In genomic region chr5:115511632-115512031, GRCh38 we compare ENCODE assay signal across 30 cellular contexts. TPM values are rescaled to one million over a fixed set of nuclear protein-coding genes. Genes with fewer than 3 reads are reported as not detected.
A peak's percentile ranks its signal among the peaks of the same experiment; 100 is the strongest.
DNase-seq lines count a peak whose midpoint lies in the region; TF ChIP-seq lines count a peak whose summit lies in the region.
"Had no signal": no experiment of that assay in that cellular context is flagged by ENCODE, and none has a peak within 500 bp of the region (broad histone marks: within the 10 kb centered on the region; RNA-seq: fewer than 3 reads in every experiment).

No MANE protein-coding gene starts in this region.

- TF ChIP-seq CTCF in Calu3 (IDR thresholded peaks at IDR 0.05; ENCODE audit: unreplicated experiment): no peak
- TF ChIP-seq CTCF in HEK293 (tag by site-specific recombination; IDR thresholded peaks at IDR 0.05): no peak

- H3K36me3 ChIP-seq in HEK293 (ENCODE audit: control insufficient read depth in 2 of 2, insufficient read depth in 1 of 2, low read length in 2 of 2): no peaks in the 10 kb centered on the region
- H3K36me3 ChIP-seq: BE2C, BLaER1 had no signal

- H3K4me3 ChIP-seq in HEK293 (ENCODE audit: low read depth, low read length): no peak overlapping the region
- H3K4me3 ChIP-seq: A549; BLaER1; BLaER1 treated with 17β-estradiol and CSF1 and Interleukin-3, amounts not matched to agents 10 nM and 100 nM had no signal

- H3K9me3 ChIP-seq in HEK293 (ENCODE audit: control insufficient read depth, insufficient read depth, low read depth, low read length): no peaks in the 10 kb centered on the region
- H3K9me3 ChIP-seq: A549; BE2C; BLaER1; BLaER1 treated with 17β-estradiol and CSF1 and Interleukin-3, amounts not matched to agents 10 nM and 100 nM; Caco-2 had no signal

- intact Hi-C loops in Calu3 (cut with micrococcal nuclease; ENCODE audit: unreplicated experiment): no loop called here

- POLR2A ChIA-PET in HEK293 (lab: Yijun Ruan, JAX): no interaction called here

- CTCF ChIA-PET in Calu3 (lab: Charles Lee): no interaction called here
- CTCF ChIA-PET in HEK293 (lab: Yijun Ruan, JAX): interaction anchor here (0.7 kb wide), 1 partner anchor 1234 kb away, joined by 3 read pairs; no protein-coding TSS in a partner anchor

- BruUV-seq in Calu3 (replicated peaks; lab: Mats Ljungman, UMichigan): no TSS peak

- H3K4me1 Mint-ChIP-seq in Calu3 (ENCODE audit: low read depth, unreplicated experiment): peaks cover 14% of the 10 kb centered on the region
- H3K4me1 Mint-ChIP-seq: B cell; CD14-positive monocyte; CD4-positive, alpha-beta memory T cell; CD8-positive, alpha-beta memory T cell had no signal

- no peaks in the 10 kb centered on the region for H3K27me3 Mint-ChIP-seq in Calu3 (ENCODE audit: unreplicated experiment)
- H3K27me3 Mint-ChIP-seq: CD4-positive, alpha-beta memory T cell had no signal

- no peaks in the 10 kb centered on the region for H3K4me1 ChIP-seq in HEK293 (ENCODE audit: control insufficient read depth, insufficient read depth, low read length)
- H3K4me1 ChIP-seq: BLaER1; BLaER1 treated with 17β-estradiol and CSF1 and Interleukin-3, amounts not matched to agents 10 nM and 100 nM; Caco-2 had no signal

- H3K27ac ChIP-seq in HEK293 (ENCODE audit: extremely low read depth, low read depth, low read length): no peak overlapping the region
- H3K27ac ChIP-seq: 22Rv1; A549; BLaER1; BLaER1 treated with 17β-estradiol and CSF1 and Interleukin-3, amounts not matched to agents 10 nM and 100 nM; C4-2B had no signal

- H3K9me3 Mint-ChIP-seq in Calu3 (ENCODE audit: low read depth, unreplicated experiment): peaks cover 8% of the 10 kb centered on the region
- H3K9me3 Mint-ChIP-seq: CD4-positive, alpha-beta T cell; CD8-positive, alpha-beta memory T cell had no signal

- peaks cover 44% of the 10 kb centered on the region for H3K36me3 Mint-ChIP-seq in Calu3 (ENCODE audit: insufficient read depth, unreplicated experiment)
- H3K36me3 Mint-ChIP-seq: CD4-positive, CD25-positive, alpha-beta regulatory T cell had no signal

- H3K27ac Mint-ChIP-seq in Calu3 (ENCODE audit: unreplicated experiment): peak overlapping the region; percentile 0
- H3K27ac Mint-ChIP-seq: B cell; CD14-positive monocyte; CD4-positive, alpha-beta memory T cell; CD4-positive, alpha-beta T cell; CD4-positive, CD25-positive, alpha-beta regulatory T cell; CD8-positive, alpha-beta T cell had no signal

- no peak for DNase-seq in Calu3
- DNase-seq in stimulated activated naive CD4-positive, alpha-beta T cell treated with Interleukin-2 at 50 U/mL for 16 hours (lab: John Stamatoyannopoulos, UW): no peak
- DNase-seq in amygdala (lab: John Stamatoyannopoulos, UW): no peak
- DNase-seq: 8988T; ACHN; AML-193; BE2C; C1 segment of cervical spinal cord; Caco-2; CD4-positive, alpha-beta memory T cell; CD4-positive, alpha-beta T cell; CD4-positive, CD25-positive, alpha-beta regulatory T cell; CD8-positive, alpha-beta memory T cell; CD8-positive, alpha-beta T cell; COR-L47; DMS 273 treated with DMSO at 0.1 percent for 48 hours; DMS153; DMS53; DMS79; DMS79 treated with DMSO at 0.1 percent for 48 hours; DND-41; EL had no signal

- H3K4me3 Mint-ChIP-seq in Calu3 (ENCODE audit: low read depth, unreplicated experiment): no peak overlapping the region
- H3K4me3 Mint-ChIP-seq: B cell; CD14-positive monocyte; CD4-positive, alpha-beta memory T cell; CD4-positive, alpha-beta T cell; CD4-positive, CD25-positive, alpha-beta regulatory T cell; CD8-positive, alpha-beta memory T cell; CD8-positive, alpha-beta T cell had no signal

TF ChIP-seq in HEK293, 187 proteins besides CTCF, POLR2A, EP300 and RAD21:
- TF ChIP-seq, protein P1, sequence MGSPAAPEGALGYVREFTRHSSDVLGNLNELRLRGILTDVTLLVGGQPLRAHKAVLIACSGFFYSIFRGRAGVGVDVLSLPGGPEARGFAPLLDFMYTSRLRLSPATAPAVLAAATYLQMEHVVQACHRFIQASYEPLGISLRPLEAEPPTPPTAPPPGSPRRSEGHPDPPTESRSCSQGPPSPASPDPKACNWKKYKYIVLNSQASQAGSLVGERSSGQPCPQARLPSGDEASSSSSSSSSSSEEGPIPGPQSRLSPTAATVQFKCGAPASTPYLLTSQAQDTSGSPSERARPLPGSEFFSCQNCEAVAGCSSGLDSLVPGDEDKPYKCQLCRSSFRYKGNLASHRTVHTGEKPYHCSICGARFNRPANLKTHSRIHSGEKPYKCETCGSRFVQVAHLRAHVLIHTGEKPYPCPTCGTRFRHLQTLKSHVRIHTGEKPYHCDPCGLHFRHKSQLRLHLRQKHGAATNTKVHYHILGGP (tag by site-specific recombination; IDR thresholded peaks at IDR 0.05): no peak
- TF ChIP-seq ZNF639 (tag by site-specific recombination; IDR thresholded peaks at IDR 0.05) (no peak), ZNF571 (tag by site-specific recombination; IDR thresholded peaks at IDR 0.05) (no peak), ZNF558 (tag by site-specific recombination; IDR thresholded peaks at IDR 0.05) (peak; percentile 93), ZNF473 (tag by site-specific recombination; IDR thresholded peaks at IDR 0.05) (no peak), SCRT2 (tag by site-specific recombination; IDR thresholded peaks at IDR 0.05) (no peak), OSR2 (tag by site-specific recombination; IDR thresholded peaks at IDR 0.05) (no peak)

RNA-seq across cellular contexts. Expression of gene FEM1C, which starts 32.9 kb away (rescaled TPM):
- total RNA-seq in Calu3 (2022): 42.8 and 45.9 TPM in 2 replicates
